In genomic region chr11:35029979-35030378, GRCh38 we compare ENCODE assay signal across 8 cellular contexts.
A peak's percentile ranks its signal among the peaks of the same experiment; 100 is the strongest.
DNase-seq lines count a peak whose midpoint lies in the region; ATAC-seq and TF ChIP-seq lines count a peak whose summit lies in the region.

No MANE protein-coding gene starts in this region.

- no peaks in the 10 kb centered on the region for H3K79me2 ChIP-seq in osteoblast (ENCODE audit: insufficient read depth, low read length)

- H3K27ac Mint-ChIP-seq in CD4-positive, alpha-beta memory T cell, result peak overlapping the region; percentile 92 to 98 (median 95)
- H3K27ac Mint-ChIP-seq in activated T-helper 17 cell treated with anti-CD3 and anti-CD28 coated beads, Interleukin-2, amount 50 U/mL, for 72 hours, result peak overlapping the region; percentile 85

- POLR2A ChIA-PET in CD4-positive, alpha-beta memory T cell (lab: Charles Lee; ENCODE audit: partially characterized antibody), result interaction anchor here (0.8 to 6.0 kb wide), 11 partner anchors 9 to 149 kb away, joined by 3 to 68 read pairs (median 8); partner anchors contain the start of gene CD44

- DNase-seq in CD4-positive, alpha-beta memory T cell, result peak in 1 of 5 donors; percentile 69
- DNase-seq in osteoblast (ENCODE audit: insufficient read length, low spot score, missing footprints), result peak; percentile 76
- DNase-seq in SK-N-DZ (ENCODE audit: low spot score), result no peak
- no peak for DNase-seq in NCI-H187 treated with DMSO at 0.1 percent for 48 hours (lab: John Stamatoyannopoulos, UW)
- no peak for DNase-seq in NCI-H2081 treated with DMSO at 0.1 percent for 48 hours (lab: John Stamatoyannopoulos, UW)

- H3K4me1 ChIP-seq in CD4-positive, alpha-beta memory T cell (ENCODE audit: insufficient read depth, low read length), result peaks cover 44% of the 10 kb centered on the region
- peaks cover 28% of the 10 kb centered on the region for H3K4me1 ChIP-seq in osteoblast (ENCODE audit: insufficient read depth, low read length)

- no peaks in the 10 kb centered on the region for H3K27me3 ChIP-seq in CD4-positive, alpha-beta memory T cell (ENCODE audit: insufficient read depth, low read length)
- H3K27me3 ChIP-seq in osteoblast (ENCODE audit: insufficient read depth, low read length), result no peaks in the 10 kb centered on the region

- H3K4me3 Mint-ChIP-seq in CD4-positive, alpha-beta memory T cell, result peak overlapping the region; percentile 7 to 89 (median 76)
- peak overlapping the region; percentile 67 for H3K4me3 Mint-ChIP-seq in activated T-helper 17 cell treated with anti-CD3 and anti-CD28 coated beads, Interleukin-2, amount 50 U/mL, for 72 hours

- peak overlapping the region; percentile 32 for H3K4me2 ChIP-seq in osteoblast (ENCODE audit: insufficient read depth, low read length)

- no peaks in the 10 kb centered on the region for H4K20me1 ChIP-seq in osteoblast (ENCODE audit: insufficient read depth, low read length)

- CTCF ChIA-PET in CD4-positive, alpha-beta memory T cell (lab: Charles Lee; ENCODE audit: partially characterized antibody), result interaction anchor here (0.7 to 3.5 kb wide), 12 partner anchors 9 to 362 kb away, joined by 3 to 12 read pairs (median 3); no protein-coding TSS in a partner anchor

- peaks cover 0 to 2% of the 10 kb centered on the region in 2 donors for H3K36me3 Mint-ChIP-seq in CD4-positive, alpha-beta memory T cell
- no peaks in the 10 kb centered on the region for H3K36me3 Mint-ChIP-seq in activated T-helper 17 cell treated with anti-CD3 and anti-CD28 coated beads, Interleukin-2, amount 50 U/mL, for 72 hours (ENCODE audit: low read depth)

- peak overlapping the region; percentile 46 for H3K27ac ChIP-seq in CD4-positive, alpha-beta memory T cell (ENCODE audit: low read depth, low read length)
- H3K27ac ChIP-seq in osteoblast (ENCODE audit: low read depth, low read length), result peak overlapping the region; percentile 95

- H3K9me3 ChIP-seq in CD4-positive, alpha-beta memory T cell (ENCODE audit: control insufficient read depth in 1 of 2, low read length in 2 of 2), result no peaks in the 10 kb centered on the region
- H3K9me3 ChIP-seq in osteoblast (ENCODE audit: low read depth, low read length), result no peaks in the 10 kb centered on the region

- H2AFZ ChIP-seq in osteoblast (ENCODE audit: low read length), result no peak overlapping the region

- peaks cover 34 to 55% (median 42%) of the 10 kb centered on the region in 4 donors for H3K4me1 Mint-ChIP-seq in CD4-positive, alpha-beta memory T cell
- H3K4me1 Mint-ChIP-seq in activated T-helper 17 cell treated with anti-CD3 and anti-CD28 coated beads, Interleukin-2, amount 50 U/mL, for 72 hours, result peaks cover 35% of the 10 kb centered on the region

- no peaks in the 10 kb centered on the region for H3K36me3 ChIP-seq in CD4-positive, alpha-beta memory T cell (ENCODE audit: insufficient read depth, low read length)
- H3K36me3 ChIP-seq in osteoblast (ENCODE audit: insufficient read depth, low read length), result no peaks in the 10 kb centered on the region

- no peaks in the 10 kb centered on the region for H3K27me3 Mint-ChIP-seq in CD4-positive, alpha-beta memory T cell
- H3K27me3 Mint-ChIP-seq in activated T-helper 17 cell treated with anti-CD3 and anti-CD28 coated beads, Interleukin-2, amount 50 U/mL, for 72 hours, result no peaks in the 10 kb centered on the region

- intact Hi-C loops in CD4-positive, alpha-beta memory T cell (cut with micrococcal nuclease), result loop anchor here (1.0 to 2.0 kb wide), 2 partner anchors 10 to 17 kb away; no protein-coding TSS in a partner anchor

- TF ChIP-seq CTCF in osteoblast (IDR thresholded peaks at IDR 0.05; ENCODE audit: extremely low read depth, low read depth, low read length), result no peak

- peaks cover 0 to 5% (median 2%) of the 10 kb centered on the region in 8 donors for H3K9me3 Mint-ChIP-seq in CD4-positive, alpha-beta memory T cell
- peaks cover 6% of the 10 kb centered on the region for H3K9me3 Mint-ChIP-seq in activated T-helper 17 cell treated with anti-CD3 and anti-CD28 coated beads, Interleukin-2, amount 50 U/mL, for 72 hours

- ATAC-seq in GM19463 (IDR thresholded peaks at IDR 0.05; ENCODE audit: unreplicated experiment), result peak; percentile 87
- peak; percentile 81 for ATAC-seq in HG03558 (IDR thresholded peaks at IDR 0.05; ENCODE audit: extremely low read depth, unreplicated experiment)
- peak; percentile 87 for ATAC-seq in activated T-helper 17 cell treated with anti-CD3 and anti-CD28 coated beads, Interleukin-2, amount 50 U/mL, for 72 hours (replicated peaks)

- H3K4me3 ChIP-seq in CD4-positive, alpha-beta memory T cell (ENCODE audit: low read length in 2 of 2), result peak overlapping the region in 1 of 2 donors; percentile 16
- no peak overlapping the region for H3K4me3 ChIP-seq in osteoblast (ENCODE audit: insufficient read depth, low read length)
